ENCODE assay signal across 12 cellular contexts in genomic region chr22:31036671-31037550, GRCh38. TPM values are rescaled to one million over a fixed set of nuclear protein-coding genes. Genes with fewer than 3 reads are reported as not detected.
DNase-seq lines count a peak whose midpoint lies in the region; ATAC-seq and TF ChIP-seq lines count a peak whose summit lies in the region.
"Had no signal": no experiment of that assay in that cellular context is flagged by ENCODE, and none has a peak within 500 bp of the region (broad histone marks: within the 10 kb centered on the region; RNA-seq: fewer than 3 reads in every experiment).

No MANE protein-coding gene starts in this region.

- TF ChIP-seq CTCF in RWPE1 (conservative IDR thresholded peaks at IDR 0.05; ENCODE audit: low read depth) (no peak), fibroblast of the aortic adventitia (IDR thresholded peaks at IDR 0.05; ENCODE audit: insufficient read depth, low read length) (no peak)

- H3K27ac ChIP-seq in RWPE1 = no peak overlapping the region

- ATAC-seq in T-helper 17 cell = no peak
- ATAC-seq: GM12878 had no signal

- no peak overlapping the region for H3K27ac Mint-ChIP-seq in T-helper 17 cell
- H3K27ac Mint-ChIP-seq: endodermal cell, type B pancreatic cell had no signal

- DNase-seq in ELR (ENCODE audit: low read depth) (peak; percentile 78), RWPE1 (ENCODE audit: low spot score) (peak; percentile 40), fibroblast of the aortic adventitia (ENCODE audit: low read depth) (peak; percentile 77), skeletal muscle cell (ENCODE audit: low read depth) (no peak), T-helper 17 cell (no peak), HEK293T (ENCODE audit: extremely low spot score) (no peak), NCI-H1436 (lab: John Stamatoyannopoulos, UW) (no peak), DMS53 (lab: John Stamatoyannopoulos, UW) (no peak)
- DNase-seq: endodermal cell, NCI-H526 had no signal

- peaks cover 29% of the 10 kb centered on the region for H3K27me3 Mint-ChIP-seq in T-helper 17 cell

- H3K36me3 Mint-ChIP-seq in T-helper 17 cell (ENCODE audit: low read depth) = peaks cover 3% of the 10 kb centered on the region
- H3K36me3 Mint-ChIP-seq: type B pancreatic cell had no signal

- CTCF ChIA-PET in RWPE1 (lab: Yijun Ruan, JAX) (interaction anchor here (0.6 to 0.7 kb wide), 2 partner anchors 44 to 305 kb away, joined by 3 to 5 read pairs; no protein-coding TSS in a partner anchor), HEK293T (lab: Yijun Ruan, JAX) (interaction anchor here (0.6 kb wide), 1 partner anchor 15 kb away, joined by 5 read pairs; no protein-coding TSS in a partner anchor)

- H3K4me3 ChIP-seq in fibroblast of the aortic adventitia (ENCODE audit: low read depth, low read length) = peak overlapping the region; percentile 39
- H3K4me3 ChIP-seq in skeletal muscle cell (ENCODE audit: low read depth, low read length) = peak overlapping the region; percentile 30
- H3K4me3 ChIP-seq: GM12878 had no signal

- H3K9me3 ChIP-seq in T-helper 17 cell (ENCODE audit: control insufficient read depth, low read length, poor library complexity, severe bottlenecking) = no peaks in the 10 kb centered on the region

- peaks cover 4% of the 10 kb centered on the region for H3K4me1 Mint-ChIP-seq in T-helper 17 cell
- H3K4me1 Mint-ChIP-seq: endodermal cell had no signal

- POLR2A ChIA-PET in RWPE1 (lab: Yijun Ruan, JAX; ENCODE audit: low non-redundant PET) (no interaction called here), HEK293T (lab: Yijun Ruan, JAX) (interaction anchor here (1.1 to 2.9 kb wide), 2 partner anchors 44 to 68 kb away, joined by 5 to 10 read pairs; partner anchors contain the start of genes MORC2, SMTN and TUG1)

- H3K4me3 Mint-ChIP-seq in T-helper 17 cell = no peak overlapping the region
- H3K4me3 Mint-ChIP-seq: endodermal cell, type B pancreatic cell had no signal

TF ChIP-seq in HEK293T, 16 proteins besides CTCF, POLR2A, EP300 and RAD21:
- TF ChIP-seq ZNF384 (IDR thresholded peaks at IDR 0.05) (no peak), SP1 (IDR thresholded peaks at IDR 0.05) (no peak), LEF1 (IDR thresholded peaks at IDR 0.05; ENCODE audit: borderline replicate concordance) (no peak), ELF4 (IDR thresholded peaks at IDR 0.05) (no peak), TARDBP (IDR thresholded peaks at IDR 0.05) (no peak), ARNT (IDR thresholded peaks at IDR 0.05) (no peak), SUZ12 (IDR thresholded peaks at IDR 0.05) (no peak), FOXM1 (IDR thresholded peaks at IDR 0.05; ENCODE audit: borderline replicate concordance) (no peak), BHLHE40 (IDR thresholded peaks at IDR 0.05; ENCODE audit: borderline replicate concordance) (no peak)

RNA-seq across cellular contexts. Expression of gene SMTN, which starts 44.2 kb away (rescaled TPM):
- 35.2 and 63.5 TPM in 2 replicates for total RNA-seq in fibroblast of the aortic adventitia (ENCODE audit: low replicate concordance)
- total RNA-seq in T-helper 17 cell = 1 to 10 TPM; 1.8 to 4.9 TPM

Comparison
In these comparisons a context has a peak if more than half of its experiments do, and no peak if none do; other contexts are left out.
1. DNase-seq: peak in ELR (single experiment), RWPE1 (single experiment) and fibroblast of the aortic adventitia (single experiment); none in skeletal muscle cell (single experiment), T-helper 17 cell (0 of 3), HEK293T (single experiment), NCI-H1436 (single experiment) and DMS53 (single experiment).